In genomic region chr1:78987042-78987441, GRCh38 we compare ENCODE assay signal across 27 cellular contexts. TPM values are rescaled to one million over a fixed set of nuclear protein-coding genes. Genes with fewer than 3 reads are reported as not detected.
"Had no signal": no experiment of that assay in that cellular context is flagged by ENCODE, and none has a peak within 500 bp of the region (broad histone marks: within the 10 kb centered on the region; RNA-seq: fewer than 3 reads in every experiment).

No MANE protein-coding gene starts in this region.

- DNase-seq: naive thymus-derived CD8-positive, alpha-beta T cell; nephron progenitor cell; occipital lobe; ovary; posterior cingulate gyrus; psoas muscle; right cardiac atrium; stimulated activated CD4-positive, alpha-beta T cell treated with anti-CD3 and anti-CD28 coated beads, Interleukin-15, amount 100 ng/mL, for 24 hours; stimulated activated CD4-positive, alpha-beta T cell treated with anti-CD3 and anti-CD28 coated beads, Interleukin-2, amount 100 ng/mL, for 24 hours; stimulated activated CD4-positive, alpha-beta T cell treated with anti-CD3 and anti-CD28 coated beads, Interleukin-2, amount 100 ng/mL, for 48 hours; stimulated activated CD4-positive, alpha-beta T cell treated with anti-CD3 and anti-CD28 coated beads, Interleukin-4, amount 100 ng/mL, for 24 hours; stimulated activated naive B cell treated with anti-CD40 and anti-IgM and Interleukin-4, amounts not matched to agents 10 μg/mL and 1 μg/mL and 100 μg/mL, for 72 hours; stimulated activated naive CD4-positive, alpha-beta T cell treated with Interleukin-2 at 50 U/mL for 16 hours; stomach; thyroid gland; trophoblast cell; upper lobe of left lung had no signal

- H3K4me1 ChIP-seq: parathyroid adenoma, psoas muscle, stomach, thyroid gland, tibial nerve, upper lobe of left lung, vagina had no signal

- H3K9ac ChIP-seq: parathyroid adenoma had no signal

- ATAC-seq: naive thymus-derived CD8-positive, alpha-beta T cell; natural killer cell treated with Interleukin-12 subunit alpha and Interleukin-12 subunit beta and Interleukin-15 and Interleukin-18, amount 100 ng/mL, for 72 hours; psoas muscle; right cardiac atrium; sciatic nerve; stimulated activated effector memory CD8-positive, alpha-beta T cell treated with anti-CD3 and anti-CD28 coated beads, Interleukin-12 subunit alpha, Interleukin-12 subunit beta, amount 100 ng/mL, for 72 hours; stimulated activated naive B cell treated with anti-CD40 and anti-IgM and Interleukin-4, amounts not matched to agents 10 μg/mL and 1 μg/mL and 100 μg/mL, for 72 hours had no signal

- H3K9me3 ChIP-seq: ovary, psoas muscle, stomach, thoracic aorta, thyroid gland, tibial nerve, upper lobe of left lung, vagina had no signal

- H3K79me2 ChIP-seq: parathyroid adenoma had no signal

- H3K4me3 ChIP-seq: ovary, psoas muscle, skin epidermis, stomach, thoracic aorta, thyroid gland, tibial nerve, upper lobe of left lung, vagina had no signal

- FAIRE-seq: urothelium cell line had no signal

- H3K27me3 ChIP-seq: ovary, stomach, thyroid gland, tibial nerve, upper lobe of left lung, vagina had no signal

- H3K27ac ChIP-seq: ovary, parathyroid adenoma, psoas muscle, skin epidermis, stomach, thoracic aorta, thyroid gland, tibial nerve, upper lobe of left lung, vagina had no signal

- H2AFZ ChIP-seq: parathyroid adenoma had no signal

- H3K36me3 ChIP-seq: ovary, stomach, thoracic aorta, thyroid gland, tibial nerve, upper lobe of left lung, vagina had no signal

RNA-seq across cellular contexts. Expression of gene ADGRL4, which starts 19.5 kb away (rescaled TPM):
- total RNA-seq: naive thymus-derived CD8-positive, alpha-beta T cell; natural killer cell treated with Interleukin-12 subunit alpha and Interleukin-12 subunit beta and Interleukin-15 and Interleukin-18, amount 100 ng/mL, for 72 hours; progenitor cell of endocrine pancreas had no signal
- polyA plus RNA-seq: naive thymus-derived CD8-positive, alpha-beta T cell had no signal
